In the genomic region with DNA sequence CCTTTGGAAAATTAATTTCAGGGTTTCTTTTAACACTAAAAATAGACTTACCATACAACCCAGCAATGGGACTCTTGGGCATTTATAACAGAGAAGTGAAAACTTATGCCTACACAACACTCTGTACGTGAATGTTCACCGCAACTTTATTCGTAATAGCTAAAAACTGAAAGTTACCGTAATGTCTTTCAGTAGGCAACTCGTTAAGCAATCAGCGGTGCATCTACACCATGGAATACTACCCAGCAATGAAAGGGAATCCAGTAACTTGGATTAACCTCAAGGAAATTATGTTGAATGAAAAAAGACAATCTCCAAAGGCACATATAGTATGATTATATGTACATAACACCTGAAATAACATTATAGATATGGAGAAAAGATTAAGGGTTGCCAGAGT, we compare ENCODE assay signal across 7 cellular contexts. TPM values are rescaled to one million over a fixed set of nuclear protein-coding genes. Genes with fewer than 3 reads are reported as not detected.
"Had no signal": no experiment of that assay in that cellular context is flagged by ENCODE, and none has a peak within 500 bp of the region (broad histone marks: within the 10 kb centered on the region; RNA-seq: fewer than 3 reads in every experiment).

No MANE protein-coding gene starts in this region.

- H3K4me1 ChIP-seq: HAP-1 had no signal

- H3K27ac ChIP-seq: HL-60 had no signal

- H3K4me3 ChIP-seq: GM23338, HAP-1 had no signal

- H3K4me2 ChIP-seq: GM23338 had no signal

- H3K4me1 Mint-ChIP-seq: GM23338, IgD-negative memory B cell had no signal

- H3K27ac Mint-ChIP-seq: GM23338, HFFc6, IgD-negative memory B cell had no signal

- H3K9me3 ChIP-seq: HAP-1 had no signal

- H3K36me3 ChIP-seq: HAP-1 had no signal

- DNase-seq: H7, HFFc6 had no signal

- H2AFZ ChIP-seq: GM23338 had no signal

- H3K4me3 Mint-ChIP-seq: GM23338, HFFc6, IgD-negative memory B cell had no signal

- ATAC-seq: GM23338, HCT116 had no signal

RNA-seq across cellular contexts. Expression of a gene that starts 16.2 kb away (rescaled TPM):
- polyA plus RNA-seq: IgD-negative memory B cell had no signal
